19 cellular contexts compared by ENCODE assay signal in the genomic region with DNA sequence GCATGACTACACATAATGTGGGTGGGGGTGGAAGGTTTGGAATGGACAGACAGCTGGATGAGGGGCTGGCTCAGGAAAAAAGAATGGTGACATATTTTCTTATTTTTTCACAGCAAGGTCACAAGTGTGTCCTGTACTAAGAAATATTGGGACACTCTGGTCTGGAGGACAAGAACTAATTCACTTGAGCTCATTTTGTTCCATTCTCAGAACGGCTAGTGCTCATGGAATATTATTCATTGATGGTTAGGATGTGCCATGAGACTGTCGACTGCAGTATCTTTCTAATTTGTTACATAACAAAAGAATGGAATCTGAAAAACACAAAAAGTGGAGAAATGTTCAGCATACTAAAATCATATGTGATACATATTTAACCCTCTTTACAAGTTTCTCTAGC.
DNase-seq lines count a peak whose midpoint lies in the region; ATAC-seq and TF ChIP-seq lines count a peak whose summit lies in the region.
"Had no signal": no experiment of that assay in that cellular context is flagged by ENCODE, and none has a peak within 500 bp of the region (broad histone marks: within the 10 kb centered on the region; RNA-seq: fewer than 3 reads in every experiment).

No MANE protein-coding gene starts in this region.

- H3K9me3 Mint-ChIP-seq in nephron = peaks cover 8% of the 10 kb centered on the region

- no peak for DNase-seq in Right ventricle myocardium inferior (ENCODE audit: missing footprints)
- no peak for DNase-seq in left cardiac atrium
- no peak for DNase-seq in heart right ventricle
- no peak for DNase-seq in suprapubic skin (ENCODE audit: low spot score in 2 of 2)
- DNase-seq in DMS153 (lab: John Stamatoyannopoulos, UW) = no peak
- no peak for DNase-seq in CD1c-positive myeloid dendritic cell (ENCODE audit: extremely low spot score)
- DNase-seq: Calu3; CD8-positive, alpha-beta T cell; DMS53; DND-41; EL; H9 had no signal

- intact Hi-C loops in Right ventricle myocardium inferior (cut with DNase I) = loop anchor here (1.0 to 10.0 kb wide), 2 partner anchors 142 to 146 kb away; no protein-coding TSS in a partner anchor
- intact Hi-C loops in left cardiac atrium (cut with DNase I) = no loop called here
- intact Hi-C loops in heart right ventricle (cut with DNase I) = loop anchor here in 2 of 10 donors (10.0 kb wide), 1 partner anchor 148 kb away; a partner anchor contains a TSS

- H3K9me3 ChIP-seq in heart right ventricle (peaks cover 0 to 5% (median 0%) of the 10 kb centered on the region in 11 donors), suprapubic skin (no peaks in the 10 kb centered on the region)
- H3K9me3 ChIP-seq: BLaER1 had no signal

- H3K27me3 Mint-ChIP-seq in nephron (ENCODE audit: low read depth) = no peaks in the 10 kb centered on the region

- H3K4me1 ChIP-seq in heart right ventricle = peaks cover 0 to 18% (median 0%) of the 10 kb centered on the region in 9 donors
- H3K4me1 ChIP-seq in suprapubic skin = no peaks in the 10 kb centered on the region
- H3K4me1 ChIP-seq: BLaER1 had no signal

- no peak for TF ChIP-seq CTCF in heart right ventricle (IDR thresholded peaks at IDR 0.05)
- TF ChIP-seq CTCF in nephron (IDR thresholded peaks at IDR 0.05; ENCODE audit: unreplicated experiment in 3 of 3) = no peak
- TF ChIP-seq CTCF in suprapubic skin (IDR thresholded peaks at IDR 0.05) = no peak

- no peak overlapping the region for H3K4me3 Mint-ChIP-seq in nephron
- H3K4me3 Mint-ChIP-seq: CD14-positive monocyte; CD8-positive, alpha-beta T cell; H9 had no signal

- no peaks in the 10 kb centered on the region for H3K36me3 Mint-ChIP-seq in nephron (ENCODE audit: low read depth)
- H3K36me3 Mint-ChIP-seq: CD14-positive monocyte; CD8-positive, alpha-beta T cell had no signal

- H3K36me3 ChIP-seq in heart right ventricle = no peaks in the 10 kb centered on the region
- H3K36me3 ChIP-seq in suprapubic skin = no peaks in the 10 kb centered on the region
- H3K36me3 ChIP-seq: BLaER1 had no signal

- no peak for TF ChIP-seq EP300 in suprapubic skin (IDR thresholded peaks at IDR 0.05)

- ATAC-seq in Right ventricle myocardium inferior = peak; percentile 88
- ATAC-seq in left cardiac atrium = no peak
- ATAC-seq in heart right ventricle = peak in 3 of 8 donors; percentile 55 to 94 (median 71)
- ATAC-seq in HG03354 (IDR thresholded peaks at IDR 0.05; ENCODE audit: poor library complexity, severe bottlenecking, unreplicated experiment) = no peak
- ATAC-seq: CD8-positive, alpha-beta T cell; GM12878 had no signal

- H3K4me3 ChIP-seq in heart right ventricle (no peak overlapping the region), suprapubic skin (no peak overlapping the region)
- H3K4me3 ChIP-seq: BLaER1, GM12878 had no signal

- TF ChIP-seq POLR2A in suprapubic skin (IDR thresholded peaks at IDR 0.05) = no peak

- 77 to 79% methylated on average over 2 of the region's 2 CpGs for WGBS in heart right ventricle, 2 donors
- 63% methylated on average over 2 of the region's 2 CpGs for WGBS in suprapubic skin

- H3K4me1 Mint-ChIP-seq in nephron = peaks cover 5% of the 10 kb centered on the region
- H3K4me1 Mint-ChIP-seq: CD14-positive monocyte, H9 had no signal

- H3K27ac ChIP-seq in heart right ventricle (peak overlapping the region in 6 of 10 donors; percentile 1 to 51 (median 26)), suprapubic skin (peak overlapping the region; percentile 59)
- H3K27ac ChIP-seq: 22Rv1, BLaER1, HL-60 had no signal

- peak overlapping the region in 2 of 3 experiments; percentile 12 to 32 for H3K27ac Mint-ChIP-seq in nephron
- H3K27ac Mint-ChIP-seq: CD14-positive monocyte; CD8-positive, alpha-beta T cell; H9 had no signal

- H3K27me3 ChIP-seq in heart right ventricle (no peaks in the 10 kb centered on the region), suprapubic skin (no peaks in the 10 kb centered on the region)
- H3K27me3 ChIP-seq: BLaER1 had no signal
